In the genomic region with DNA sequence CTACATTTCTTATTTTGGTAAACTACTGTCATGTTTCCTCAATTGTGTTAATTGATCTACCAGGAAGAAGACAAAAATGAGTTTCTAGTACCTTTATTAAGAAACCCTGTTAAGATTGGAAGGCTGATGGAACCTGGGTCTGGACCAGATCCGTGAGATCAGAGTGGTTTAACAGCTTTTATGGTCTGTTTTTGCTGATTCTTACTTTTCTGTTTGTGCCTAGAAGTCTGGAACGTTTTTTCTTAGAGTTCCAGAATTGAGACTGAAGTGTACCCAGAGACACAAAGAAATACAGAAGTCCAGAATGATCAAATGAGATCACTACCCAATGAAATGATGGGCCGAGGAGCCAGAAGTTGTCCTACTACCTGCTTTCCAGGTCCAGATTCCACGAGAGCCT, we compare ENCODE assay signal across 13 cellular contexts. TPM values are rescaled to one million over a fixed set of nuclear protein-coding genes. Genes with fewer than 3 reads are reported as not detected.
"Had no signal": no experiment of that assay in that cellular context is flagged by ENCODE, and none has a peak within 500 bp of the region (broad histone marks: within the 10 kb centered on the region; RNA-seq: fewer than 3 reads in every experiment).

No MANE protein-coding gene starts in this region.

- ATAC-seq: gastroesophageal sphincter, heart right ventricle, sciatic nerve had no signal

- H3K4me3 Mint-ChIP-seq: activated CD4-positive, alpha-beta memory T cell treated with anti-CD3 and anti-CD28 coated beads for 36 hours had no signal

- DNase-seq: activated CD4-positive, alpha-beta memory T cell treated with anti-CD3 and anti-CD28 coated beads for 36 hours; activated naive CD4-positive, alpha-beta T cell treated with Interleukin-2 at 50 U/mL for 16 hours; adrenal gland; heart right ventricle; lower lobe of right lung; naive B cell; occipital lobe had no signal

- H3K27ac Mint-ChIP-seq: activated CD4-positive, alpha-beta memory T cell treated with anti-CD3 and anti-CD28 coated beads for 36 hours had no signal

- H3K4me1 ChIP-seq: prostate gland had no signal

- H3K9me3 ChIP-seq: adrenal gland, gastroesophageal sphincter, heart right ventricle, lower lobe of right lung, prostate gland, tibial nerve had no signal

- H3K36me3 ChIP-seq: adrenal gland, gastroesophageal sphincter, prostate gland had no signal

- H3K9me3 Mint-ChIP-seq: activated CD4-positive, alpha-beta memory T cell treated with anti-CD3 and anti-CD28 coated beads for 36 hours had no signal

- H3K27ac ChIP-seq: adrenal gland, gastroesophageal sphincter, heart right ventricle, lower lobe of right lung, prostate gland, tibial nerve had no signal

- H3K4me3 ChIP-seq: adrenal gland, gastroesophageal sphincter, heart right ventricle, lower lobe of right lung, prostate gland, tibial nerve had no signal

- H3K27me3 Mint-ChIP-seq: activated CD4-positive, alpha-beta memory T cell treated with anti-CD3 and anti-CD28 coated beads for 36 hours; naive B cell had no signal

- H3K27me3 ChIP-seq: adrenal gland, gastroesophageal sphincter, heart right ventricle, tibial nerve had no signal

RNA-seq across cellular contexts. Expression of a gene that starts 28.6 kb away (rescaled TPM):
- total RNA-seq: activated CD4-positive, alpha-beta memory T cell treated with anti-CD3 and anti-CD28 coated beads for 36 hours; cardiac septum; gastroesophageal sphincter; lower lobe of right lung; occipital lobe; prostate gland; subcutaneous adipose tissue had no signal

RNA-seq across cellular contexts. Expression of a gene that starts 53.2 kb away (rescaled TPM):
- total RNA-seq: activated CD4-positive, alpha-beta memory T cell treated with anti-CD3 and anti-CD28 coated beads for 36 hours; cardiac septum; gastroesophageal sphincter; lower lobe of right lung; occipital lobe; prostate gland; subcutaneous adipose tissue had no signal
